Comparison of ENCODE assay signal across 31 cellular contexts in genomic region chr19:39874404-39874803, GRCh38.
"Had no signal": no experiment of that assay in that cellular context is flagged by ENCODE, and none has a peak within 500 bp of the region (broad histone marks: within the 10 kb centered on the region; RNA-seq: fewer than 3 reads in every experiment).

No MANE protein-coding gene starts in this region.

- H3K27ac ChIP-seq: heart right ventricle, hepatocyte, left lung, lower lobe of right lung, neural progenitor cell, neutrophil, ovary, right atrium auricular region, right lobe of liver, suprapubic skin, thoracic aorta, tibial artery, uterus had no signal

- H3K79me2 ChIP-seq: hepatocyte had no signal

- H3K4me1 ChIP-seq: heart right ventricle, left lung, lower lobe of right lung, right atrium auricular region, right lobe of liver, suprapubic skin, tibial artery, uterus had no signal

- H3K9me3 Mint-ChIP-seq: mesothelial cell of epicardium; naive B cell; natural killer cell; nephron progenitor cell; neural progenitor cell; stimulated activated naive CD8-positive, alpha-beta T cell treated with anti-CD3 and anti-CD28 coated beads, Interleukin-15, Interleukin-2, amounts not matched to agents 100 ng/mL and 50 ng/mL, for 24 hours; type B pancreatic cell had no signal

- H3K4me1 Mint-ChIP-seq: mesothelial cell of epicardium, naive B cell, natural killer cell had no signal

- ATAC-seq: heart right ventricle, left cardiac atrium, left lung, lower lobe of right lung, natural killer cell, right lobe of liver had no signal

- H3K36me3 ChIP-seq: heart right ventricle, left lung, lower lobe of right lung, neural progenitor cell, neutrophil, ovary, right atrium auricular region, right lobe of liver, suprapubic skin, thoracic aorta, tibial artery, uterus had no signal

- H3K27me3 Mint-ChIP-seq: naive B cell; stimulated activated naive CD8-positive, alpha-beta T cell treated with anti-CD3 and anti-CD28 coated beads, Interleukin-15, Interleukin-2, amounts not matched to agents 100 ng/mL and 50 ng/mL, for 24 hours; type B pancreatic cell had no signal

- H3K4me3 ChIP-seq: heart right ventricle, hepatocyte, left lung, lower lobe of right lung, neural progenitor cell, ovary, right atrium auricular region, right lobe of liver, smooth muscle cell, suprapubic skin, thoracic aorta, tibial artery, uterus had no signal

- H3K36me3 Mint-ChIP-seq: mesothelial cell of epicardium, natural killer cell, neural progenitor cell, type B pancreatic cell had no signal

- H3K4me2 ChIP-seq: hepatocyte, neural progenitor cell, smooth muscle cell had no signal

- H3K27me3 ChIP-seq: hepatocyte, neural progenitor cell, neutrophil, ovary, right atrium auricular region, right lobe of liver, uterus had no signal

- H3K4me3 Mint-ChIP-seq: mesothelial cell of epicardium; naive B cell; natural killer cell; nephron progenitor cell; neural progenitor cell; stimulated activated naive CD8-positive, alpha-beta T cell treated with anti-CD3 and anti-CD28 coated beads, Interleukin-15, Interleukin-2, amounts not matched to agents 100 ng/mL and 50 ng/mL, for 24 hours; type B pancreatic cell had no signal

- DNase-seq: heart right ventricle; islet precursor cell; left cardiac atrium; left lung; lower lobe of right lung; mammary epithelial cell; mesenchymal stem cell; naive B cell; natural killer cell; nephron progenitor cell; occipital lobe; ovary; right lobe of liver; stimulated activated CD4-positive, alpha-beta T cell treated with anti-CD3 and anti-CD28 coated beads, Interleukin-1b, Interleukin-23, amount 100 ng/mL, for 48 hours; stimulated activated CD4-positive, alpha-beta T cell treated with anti-CD3 and anti-CD28 coated beads, Interleukin-2, amount 100 ng/mL, for 48 hours; stimulated activated CD4-positive, alpha-beta T cell treated with anti-CD3 and anti-CD28 coated beads, Interleukin-4, amount 100 ng/mL, for 4 hours; stimulated activated CD8-positive, alpha-beta memory T cell treated with anti-CD3 and anti-CD28 coated beads, Interleukin-4, amount 100 ng/mL, for 48 hours; stimulated activated naive CD4-positive, alpha-beta T cell; tibial artery; uterus had no signal

- H2AFZ ChIP-seq: hepatocyte, neural progenitor cell had no signal

- H3K9me3 ChIP-seq: heart right ventricle, left lung, lower lobe of right lung, neutrophil, ovary, right atrium auricular region, right lobe of liver, suprapubic skin, thoracic aorta, tibial artery, uterus had no signal

- H3K27ac Mint-ChIP-seq: mesothelial cell of epicardium; natural killer cell; nephron progenitor cell; neural progenitor cell; progenitor cell of endocrine pancreas; stimulated activated naive CD8-positive, alpha-beta T cell treated with anti-CD3 and anti-CD28 coated beads, Interleukin-15, Interleukin-2, amounts not matched to agents 100 ng/mL and 50 ng/mL, for 24 hours; type B pancreatic cell had no signal
